Comparison of ENCODE assay signal across 2 cellular contexts in the genomic region with DNA sequence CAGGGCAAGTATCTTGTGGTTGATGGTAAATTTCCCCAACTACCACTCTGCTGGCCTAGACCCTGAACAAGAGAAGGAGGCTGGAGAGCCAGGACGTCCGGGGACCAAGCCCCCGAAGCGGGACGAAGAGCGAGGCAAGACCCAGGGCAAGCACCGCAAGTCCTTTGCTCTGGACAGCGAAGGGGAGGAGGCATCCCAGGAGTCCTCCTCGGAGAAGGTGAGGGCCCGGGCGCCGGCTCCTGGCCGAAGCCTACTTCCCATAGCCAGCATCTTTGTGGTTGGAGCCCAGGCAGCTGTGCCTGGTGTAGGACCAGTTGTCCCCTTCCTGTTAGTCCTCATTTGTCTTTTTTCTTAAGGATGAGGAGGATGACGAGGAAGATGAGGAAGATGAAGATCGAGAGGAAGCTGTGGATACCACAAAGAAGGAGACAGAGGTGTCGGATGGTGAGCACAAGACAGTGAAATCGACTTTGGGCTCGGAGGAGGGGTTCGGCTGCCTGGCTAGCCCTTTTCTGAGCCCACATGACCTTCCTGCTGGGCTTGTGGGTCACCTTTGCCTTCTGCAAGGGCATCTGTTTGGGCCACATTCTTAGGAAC.
TF ChIP-seq lines count a peak whose summit lies in the region.

No MANE protein-coding gene starts in this region.

TF ChIP-seq in HEK293, 187 proteins besides CTCF, POLR2A, EP300 and RAD21:
- TF ChIP-seq, protein P1, sequence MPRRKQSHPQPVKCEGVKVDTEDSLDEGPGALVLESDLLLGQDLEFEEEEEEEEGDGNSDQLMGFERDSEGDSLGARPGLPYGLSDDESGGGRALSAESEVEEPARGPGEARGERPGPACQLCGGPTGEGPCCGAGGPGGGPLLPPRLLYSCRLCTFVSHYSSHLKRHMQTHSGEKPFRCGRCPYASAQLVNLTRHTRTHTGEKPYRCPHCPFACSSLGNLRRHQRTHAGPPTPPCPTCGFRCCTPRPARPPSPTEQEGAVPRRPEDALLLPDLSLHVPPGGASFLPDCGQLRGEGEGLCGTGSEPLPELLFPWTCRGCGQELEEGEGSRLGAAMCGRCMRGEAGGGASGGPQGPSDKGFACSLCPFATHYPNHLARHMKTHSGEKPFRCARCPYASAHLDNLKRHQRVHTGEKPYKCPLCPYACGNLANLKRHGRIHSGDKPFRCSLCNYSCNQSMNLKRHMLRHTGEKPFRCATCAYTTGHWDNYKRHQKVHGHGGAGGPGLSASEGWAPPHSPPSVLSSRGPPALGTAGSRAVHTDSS (tag by site-specific recombination; IDR thresholded peaks at IDR 0.05): peak; percentile 96
- TF ChIP-seq ZNF747 (tag by site-specific recombination; IDR thresholded peaks at IDR 0.05) (no peak), ZNF404 (tag by site-specific recombination; IDR thresholded peaks at IDR 0.05) (no peak), ZBTB21 (tag by site-specific recombination; IDR thresholded peaks at IDR 0.05) (no peak), ZNF521 (tag by site-specific recombination; IDR thresholded peaks at IDR 0.05) (no peak)

TF ChIP-seq in GM12878, 131 proteins besides CTCF, POLR2A, EP300 and RAD21:
- TF ChIP-seq CREM (IDR thresholded peaks at IDR 0.05; ENCODE audit: low read depth) (no peak), EED (IDR thresholded peaks at IDR 0.05; ENCODE audit: low read depth) (no peak), ZNF24 (IDR thresholded peaks at IDR 0.05) (no peak), SRF (IDR thresholded peaks at IDR 0.05; ENCODE audit: low read depth in 2 of 2, low read length in 2 of 2) (no peak), ASH2L (IDR thresholded peaks at IDR 0.05; ENCODE audit: borderline replicate concordance, low read depth) (no peak), POU2F2 (IDR thresholded peaks at IDR 0.05; ENCODE audit: borderline replicate concordance, low read depth, low read length) (no peak)
- TF ChIP-seq, protein P2, sequence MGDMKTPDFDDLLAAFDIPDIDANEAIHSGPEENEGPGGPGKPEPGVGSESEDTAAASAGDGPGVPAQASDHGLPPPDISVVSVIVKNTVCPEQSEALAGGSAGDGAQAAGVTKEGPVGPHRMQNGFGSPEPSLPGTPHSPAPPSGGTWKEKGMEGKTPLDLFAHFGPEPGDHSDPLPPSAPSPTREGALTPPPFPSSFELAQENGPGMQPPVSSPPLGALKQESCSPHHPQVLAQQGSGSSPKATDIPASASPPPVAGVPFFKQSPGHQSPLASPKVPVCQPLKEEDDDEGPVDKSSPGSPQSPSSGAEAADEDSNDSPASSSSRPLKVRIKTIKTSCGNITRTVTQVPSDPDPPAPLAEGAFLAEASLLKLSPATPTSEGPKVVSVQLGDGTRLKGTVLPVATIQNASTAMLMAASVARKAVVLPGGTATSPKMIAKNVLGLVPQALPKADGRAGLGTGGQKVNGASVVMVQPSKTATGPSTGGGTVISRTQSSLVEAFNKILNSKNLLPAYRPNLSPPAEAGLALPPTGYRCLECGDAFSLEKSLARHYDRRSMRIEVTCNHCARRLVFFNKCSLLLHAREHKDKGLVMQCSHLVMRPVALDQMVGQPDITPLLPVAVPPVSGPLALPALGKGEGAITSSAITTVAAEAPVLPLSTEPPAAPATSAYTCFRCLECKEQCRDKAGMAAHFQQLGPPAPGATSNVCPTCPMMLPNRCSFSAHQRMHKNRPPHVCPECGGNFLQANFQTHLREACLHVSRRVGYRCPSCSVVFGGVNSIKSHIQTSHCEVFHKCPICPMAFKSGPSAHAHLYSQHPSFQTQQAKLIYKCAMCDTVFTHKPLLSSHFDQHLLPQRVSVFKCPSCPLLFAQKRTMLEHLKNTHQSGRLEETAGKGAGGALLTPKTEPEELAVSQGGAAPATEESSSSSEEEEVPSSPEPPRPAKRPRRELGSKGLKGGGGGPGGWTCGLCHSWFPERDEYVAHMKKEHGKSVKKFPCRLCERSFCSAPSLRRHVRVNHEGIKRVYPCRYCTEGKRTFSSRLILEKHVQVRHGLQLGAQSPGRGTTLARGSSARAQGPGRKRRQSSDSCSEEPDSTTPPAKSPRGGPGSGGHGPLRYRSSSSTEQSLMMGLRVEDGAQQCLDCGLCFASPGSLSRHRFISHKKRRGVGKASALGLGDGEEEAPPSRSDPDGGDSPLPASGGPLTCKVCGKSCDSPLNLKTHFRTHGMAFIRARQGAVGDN (IDR thresholded peaks at IDR 0.05): no peak
